ENCODE assay signal across 8 cellular contexts in genomic region chr9:93682155-93682968, GRCh38.
DNase-seq lines count a peak whose midpoint lies in the region; ATAC-seq, FAIRE-seq and TF ChIP-seq lines count a peak whose summit lies in the region.

No MANE protein-coding gene starts in this region.

- H3K4me1 Mint-ChIP-seq in T-helper 17 cell, result peaks cover 5% of the 10 kb centered on the region

- POLR2A ChIA-PET in K562 (lab: Yijun Ruan, JAX), result no interaction called here

- no peaks in the 10 kb centered on the region for H3K9me2 ChIP-seq in Loucy (replicated peaks; ENCODE audit: low read depth, low read length)

- H4K20me1 ChIP-seq in Loucy (ENCODE audit: insufficient read depth, low read length, poor library complexity, severe bottlenecking) (no peaks in the 10 kb centered on the region), K562 (replicated peaks; ENCODE audit: control insufficient read depth, insufficient read depth, low read length) (no peaks in the 10 kb centered on the region)

- H3K4me3 Mint-ChIP-seq in T-helper 17 cell, result no peak overlapping the region

- no peaks in the 10 kb centered on the region for H3F3A ChIP-seq in Loucy (ENCODE audit: low read depth)

- H3K4me3 ChIP-seq in Loucy (ENCODE audit: low read length, poor library complexity, severe bottlenecking) (no peak overlapping the region), K562 (no peak overlapping the region), iPS-18a (ENCODE audit: low read length) (no peak overlapping the region)

- peaks cover 24% of the 10 kb centered on the region for H3K27me3 Mint-ChIP-seq in T-helper 17 cell

- peak; percentile 46 for DNase-seq in NCI-H146 (lab: John Stamatoyannopoulos, UW)
- no peak for DNase-seq in NCI-H146 treated with DMSO at 0.1 percent for 48 hours (lab: John Stamatoyannopoulos, UW; ENCODE audit: unreplicated experiment)
- peak in 2 of 3 donors; percentile 21 to 49 for DNase-seq in T-helper 17 cell
- peak; percentile 72 to 79 (median 78) for DNase-seq in K562 (ENCODE audit: extremely low read depth in 1 of 4, low spot score in 3 of 4)
- DNase-seq in stimulated activated CD4-positive, alpha-beta T cell treated with anti-CD3 and anti-CD28 coated beads, Interleukin-12 subunit alpha, Interleukin-12 subunit beta, amount 100 ng/mL, for 48 hours (ENCODE audit: low read depth in 2 of 3, low spot score in 1 of 3), result peak; percentile 52 to 77 (median 57)
- no peak for DNase-seq in NCI-H446 treated with DMSO at 0.1 percent for 48 hours (lab: John Stamatoyannopoulos, UW)

- no TSS peak for BruUV-seq in K562 (replicated peaks; lab: Mats Ljungman, UMichigan)

- H3K27ac ChIP-seq in K562 (ENCODE audit: extremely low read depth, low read depth, low read length), result no peak overlapping the region
- no peak overlapping the region for H3K27ac ChIP-seq in iPS-18a (ENCODE audit: low read length)

- TF ChIP-seq RAD21 in K562 (CRISPR knock-in tag; conservative IDR thresholded peaks at IDR 0.05 in 1 of 2, IDR thresholded peaks at IDR 0.05 in 1 of 2), result peak; percentile 83 to 89

- no peaks in the 10 kb centered on the region for H3K9me1 ChIP-seq in K562 (ENCODE audit: control insufficient read depth, insufficient read depth, low read length)

- peak; percentile 88 for FAIRE-seq in K562 (lab: Jason Lieb, UNC)

- H3K27me3 ChIP-seq in Loucy (ENCODE audit: insufficient read depth, low read length, poor library complexity, severe bottlenecking) (no peaks in the 10 kb centered on the region), K562 (ENCODE audit: control insufficient read depth in 2 of 2, insufficient read depth in 2 of 2, low read length in 2 of 2) (no peaks in the 10 kb centered on the region), iPS-18a (ENCODE audit: control insufficient read depth, insufficient read depth, low read length) (no peaks in the 10 kb centered on the region)

- H2AFZ ChIP-seq in Loucy (ENCODE audit: low read length) (no peak overlapping the region), K562 (ENCODE audit: low read depth, low read length) (no peak overlapping the region; the same call in 1 of the 2 replicates)

- intact Hi-C loops in K562 (cut with micrococcal nuclease), result loop anchor here (1.0 to 10.0 kb wide), 4 partner anchors 142 to 530 kb away; no protein-coding TSS in a partner anchor

- peaks cover 5% of the 10 kb centered on the region for H3K36me3 Mint-ChIP-seq in T-helper 17 cell (ENCODE audit: low read depth)

- ATAC-seq in T-helper 17 cell (peak; percentile 67), K562 (peak; percentile 88)

- no peak for TF ChIP-seq POLR2A in K562 (conservative IDR thresholded peaks at IDR 0.05)

- H3K4me2 ChIP-seq in Loucy (ENCODE audit: low read depth, low read length, poor library complexity, severe bottlenecking) (no peak overlapping the region), K562 (ENCODE audit: insufficient read depth, low read length) (no peak overlapping the region)

- H3K9ac ChIP-seq in Loucy (ENCODE audit: low read depth, low read length, poor library complexity, severe bottlenecking) (no peak overlapping the region), K562 (ENCODE audit: insufficient read depth in 1 of 2, low read depth in 2 of 2, low read length in 2 of 2) (no peak overlapping the region), iPS-18a (ENCODE audit: low read length) (peak overlapping the region; percentile 48)

- no peak for TF ChIP-seq EP300 in K562 (IDR thresholded peaks at IDR 0.05; ENCODE audit: low read length)

- H3K36me3 ChIP-seq in Loucy (ENCODE audit: insufficient read depth, low read length) (peaks cover 10% of the 10 kb centered on the region; the same call in 1 of the 2 replicates), K562 (ENCODE audit: control insufficient read depth, insufficient read depth, low read length) (peaks cover 4% of the 10 kb centered on the region; the same call in 1 of the 3 replicates), iPS-18a (ENCODE audit: control insufficient read depth, low read depth, low read length) (no peaks in the 10 kb centered on the region)

- no peaks in the 10 kb centered on the region for H3K79me2 ChIP-seq in Loucy (ENCODE audit: insufficient read depth, low read length)
- H3K79me2 ChIP-seq in K562 (ENCODE audit: control insufficient read depth, insufficient read depth, low read length), result no peaks in the 10 kb centered on the region

- H3K27ac Mint-ChIP-seq in T-helper 17 cell, result no peak overlapping the region

- in situ Hi-C loops in K562 (cut with MboI), result loop anchor here (25.0 kb wide), 1 partner anchor 530 kb away; no protein-coding TSS in a partner anchor

- H3K9me3 ChIP-seq in Loucy (ENCODE audit: insufficient read depth, low read depth, low read length) (0 out of 2 replicates have a peak, but pooled peaks cover under 1% of the 10 kb centered on the region), T-helper 17 cell (ENCODE audit: control insufficient read depth, low read length, poor library complexity, severe bottlenecking) (no peaks in the 10 kb centered on the region), K562 (replicated peaks; ENCODE audit: control insufficient read depth, insufficient read depth, low read depth, low read length) (no peaks in the 10 kb centered on the region), iPS-18a (ENCODE audit: control insufficient read depth, low read depth, low read length) (no peaks in the 10 kb centered on the region)

- TF ChIP-seq CTCF in Loucy (conservative IDR thresholded peaks at IDR 0.05; ENCODE audit: low read length) (peak; percentile 87), K562 (IDR thresholded peaks at IDR 0.05 in 2 of 3, conservative IDR thresholded peaks at IDR 0.05 in 1 of 3; ENCODE audit: insufficient read depth in 2 of 3, low read depth in 1 of 3, low read length in 3 of 3) (peak; percentile 84 to 88 (median 86))

- peaks cover 7% of the 10 kb centered on the region for H3K4me1 ChIP-seq in Loucy (ENCODE audit: insufficient read depth, low read length, poor library complexity, severe bottlenecking)
- H3K4me1 ChIP-seq in K562 (replicated peaks in 1 of 2; ENCODE audit: control insufficient read depth in 2 of 2, insufficient read depth in 2 of 2, low read length in 2 of 2), result peaks cover 0 to 18% of the 10 kb centered on the region in 2 experiments; a peak in 1 of 5 replicates
- no peaks in the 10 kb centered on the region for H3K4me1 ChIP-seq in iPS-18a (ENCODE audit: control insufficient read depth, low read depth, low read length)

- 13% methylated on average over 17 of the region's 19 CpGs for WGBS in K562 (ENCODE audit: insufficient coverage, low coverage, missing lambda C conversion rate)

- CTCF ChIA-PET in K562 (lab: Yijun Ruan, JAX; ENCODE audit: low intra/inter-chr PET ratio), result interaction anchor here (1.8 to 2.2 kb wide), 3 partner anchors 280 to 531 kb away, joined by 10 to 28 read pairs (median 20); no protein-coding TSS in a partner anchor

TF ChIP-seq in K562, 482 proteins besides CTCF, POLR2A, EP300 and RAD21 (continues in another document):
- TF ChIP-seq CC2D1A (IDR thresholded peaks at IDR 0.05) (peak; percentile 69; the same call in 1 of the 2 replicates), KLF16 (IDR thresholded peaks at IDR 0.05) (0 out of 2 replicates have a peak, but pooled peaks have one; percentile 12), MAZ (CRISPR knock-in tag; conservative IDR thresholded peaks at IDR 0.05 in 1 of 2, IDR thresholded peaks at IDR 0.05 in 1 of 2) (peak in 1 of 2 experiments; percentile 27; a peak in 1 of 4 replicates), CUX1 (CRISPR knock-in tag; IDR thresholded peaks at IDR 0.05) (no peak), STAG1 (CRISPR knock-in tag; IDR thresholded peaks at IDR 0.05; ENCODE audit: borderline replicate concordance) (peak; percentile 79; the same call in 1 of the 2 replicates), SMC3 (conservative IDR thresholded peaks at IDR 0.05; ENCODE audit: insufficient read depth, low read depth, low read length) (peak; percentile 85), JUND (IDR thresholded peaks at IDR 0.05; ENCODE audit: borderline replicate concordance, low read depth, low read length) (0 out of 2 replicates have a peak, but pooled peaks have one; percentile 5), JUND (tag; IDR thresholded peaks at IDR 0.05; ENCODE audit: borderline replicate concordance, low read depth, low read length) (no peak)

Comparison
In these comparisons a context has a peak if more than half of its experiments do, and no peak if none do; other contexts are left out.
1. DNase-seq: peak in NCI-H146 (single experiment), T-helper 17 cell (2 of 3), K562 (4 of 4) and stimulated activated CD4-positive, alpha-beta T cell treated with anti-CD3 and anti-CD28 coated beads, Interleukin-12 subunit alpha, Interleukin-12 subunit beta, amount 100 ng/mL, for 48 hours (3 of 3); none in NCI-H146 treated with DMSO at 0.1 percent for 48 hours (single experiment) and NCI-H446 treated with DMSO at 0.1 percent for 48 hours (single experiment).